In genomic region chr11:64690235-64690634, GRCh38 we compare ENCODE assay signal across 16 cellular contexts. TPM values are rescaled to one million over a fixed set of nuclear protein-coding genes. Genes with fewer than 3 reads are reported as not detected.
A peak's percentile ranks its signal among the peaks of the same experiment; 100 is the strongest.
DNase-seq lines count a peak whose midpoint lies in the region; ATAC-seq and TF ChIP-seq lines count a peak whose summit lies in the region.
"Had no signal": no experiment of that assay in that cellular context is flagged by ENCODE, and none has a peak within 500 bp of the region (broad histone marks: within the 10 kb centered on the region; RNA-seq: fewer than 3 reads in every experiment).

No MANE protein-coding gene starts in this region.

- H3K27me3 Mint-ChIP-seq in nephron progenitor cell (ENCODE audit: low read depth, poor library complexity): peaks cover 60% of the 10 kb centered on the region

- H3K9me3 ChIP-seq in BLaER1 (no peaks in the 10 kb centered on the region), testis (no peaks in the 10 kb centered on the region)
- no peaks in the 10 kb centered on the region for H3K9me3 ChIP-seq in effector memory CD4-positive, alpha-beta T cell (ENCODE audit: control insufficient read depth, low read length)
- H3K9me3 ChIP-seq: Caco-2 had no signal

- H3K36me3 Mint-ChIP-seq in nephron progenitor cell (ENCODE audit: low read depth): no peaks in the 10 kb centered on the region
- H3K36me3 Mint-ChIP-seq: CD14-positive monocyte; CD8-positive, alpha-beta memory T cell had no signal

- peaks cover 92% of the 10 kb centered on the region for H3K4me1 ChIP-seq in BLaER1
- peaks cover 26% of the 10 kb centered on the region for H3K4me1 ChIP-seq in testis
- H3K4me1 ChIP-seq in effector memory CD4-positive, alpha-beta T cell (ENCODE audit: control insufficient read depth, insufficient read depth, low read length, poor library complexity, severe bottlenecking): peaks cover 8% of the 10 kb centered on the region
- H3K4me1 ChIP-seq: Caco-2 had no signal

- H3K4me2 ChIP-seq in BLaER1: peak overlapping the region; percentile 96

- H3K4me1 Mint-ChIP-seq in nephron progenitor cell: peaks cover 67% of the 10 kb centered on the region

- peak; percentile 44 for DNase-seq in nephron progenitor cell
- peak; percentile 54 for DNase-seq in testis
- DNase-seq in effector memory CD4-positive, alpha-beta T cell: no peak
- DNase-seq in pons (ENCODE audit: low spot score): no peak
- DNase-seq: Caco-2; CD8-positive, alpha-beta memory T cell; GF-D8; HCEC 1CT; HFFc6 had no signal

- peak overlapping the region; percentile 74 for H3K9ac ChIP-seq in BLaER1

- no peak for ATAC-seq in HG03521 (IDR thresholded peaks at IDR 0.05; ENCODE audit: unreplicated experiment)

- no peak overlapping the region for H3K27ac Mint-ChIP-seq in nephron progenitor cell
- H3K27ac Mint-ChIP-seq: B cell, CD14-positive monocyte, HFFc6 had no signal

- intact Hi-C loops in testis (cut with DNase I; ENCODE audit: low total_unique reads): no loop called here

- TF ChIP-seq POLR2A in testis (IDR thresholded peaks at IDR 0.05): no peak

- H3K4me3 ChIP-seq in BLaER1 (peak overlapping the region; percentile 49), testis (no peak overlapping the region)
- no peak overlapping the region for H3K4me3 ChIP-seq in effector memory CD4-positive, alpha-beta T cell (ENCODE audit: insufficient read depth, low read depth, low read length, poor library complexity, severe bottlenecking)

- WGBS in testis, 2 donors: 50 to 52% methylated on average over 2 to 8 of the region's 8 CpGs

- no peaks in the 10 kb centered on the region for H3K9me3 Mint-ChIP-seq in nephron progenitor cell
- H3K9me3 Mint-ChIP-seq: CD8-positive, alpha-beta memory T cell; HFFc6 had no signal

- H3K27ac ChIP-seq in BLaER1: peak overlapping the region; percentile 86
- H3K27ac ChIP-seq in angular gyrus (ENCODE audit: low read depth, low read length): peak overlapping the region; percentile 97
- no peak overlapping the region for H3K27ac ChIP-seq in testis
- H3K27ac ChIP-seq in effector memory CD4-positive, alpha-beta T cell (ENCODE audit: insufficient read depth, low read length, poor library complexity, severe bottlenecking): no peak overlapping the region
- H3K27ac ChIP-seq: HL-60 had no signal

- H3K27me3 ChIP-seq in BLaER1 (no peaks in the 10 kb centered on the region), testis (no peaks in the 10 kb centered on the region)
- peaks cover 4% of the 10 kb centered on the region for H3K27me3 ChIP-seq in effector memory CD4-positive, alpha-beta T cell (replicated peaks; ENCODE audit: control insufficient read depth, insufficient read depth, low read length, poor library complexity, severe bottlenecking)

- H3K36me3 ChIP-seq in BLaER1 (no peaks in the 10 kb centered on the region), testis (ENCODE audit: low read depth, missing control alignments) (no peaks in the 10 kb centered on the region)
- H3K36me3 ChIP-seq in effector memory CD4-positive, alpha-beta T cell (ENCODE audit: control insufficient read depth, insufficient read depth, low read length): no peaks in the 10 kb centered on the region

- H3K4me3 Mint-ChIP-seq in nephron progenitor cell: no peak overlapping the region
- H3K4me3 Mint-ChIP-seq: B cell, CD14-positive monocyte, HFFc6 had no signal

- TF ChIP-seq CTCF in nephron progenitor cell (IDR thresholded peaks at IDR 0.05): no peak
- TF ChIP-seq CTCF in testis (IDR thresholded peaks at IDR 0.05): no peak

- H4K20me1 ChIP-seq in BLaER1: no peaks in the 10 kb centered on the region

RNA-seq across cellular contexts. Expression of gene NRXN2, which starts 32.8 kb away (rescaled TPM):
- 10 to 100 TPM; 32.6 to 40.1 TPM for total RNA-seq in testis
- polyA plus RNA-seq in testis (ENCODE audit: insufficient read depth, low read depth, low replicate concordance): 46.8 TPM
- polyA plus RNA-seq: CD14-positive monocyte; CD8-positive, alpha-beta memory T cell had no signal

RNA-seq across cellular contexts. Expression of gene RASGRP2, which starts 53.7 kb away (rescaled TPM):
- 10 to 100 TPM; 24.0 to 26.3 TPM for total RNA-seq in testis
- 14.4 TPM for polyA plus RNA-seq in testis (ENCODE audit: insufficient read depth, low read depth, low replicate concordance)
- total RNA-seq: H4 had no signal

Comparison
In these comparisons a context has a peak if more than half of its experiments do, and no peak if none do; other contexts are left out.
1. H3K27ac ChIP-seq: peak in BLaER1 (single experiment) and angular gyrus (single experiment); none in testis (0 of 2) and effector memory CD4-positive, alpha-beta T cell (single experiment).
2. DNase-seq: peak in nephron progenitor cell (single experiment) and testis (single experiment); none in effector memory CD4-positive, alpha-beta T cell (0 of 3) and pons (single experiment).